Comparison of ENCODE assay signal across 2 cellular contexts in genomic region chr14:73977896-73978295, GRCh38.
TF ChIP-seq lines count a peak whose summit lies in the region.

No MANE protein-coding gene starts in this region.

TF ChIP-seq in IMR-90, 13 proteins besides CTCF, POLR2A, EP300 and RAD21:
- TF ChIP-seq SMC3 (IDR thresholded peaks at IDR 0.05; ENCODE audit: low read depth, low read length) (0 out of 2 replicates have a peak, but pooled peaks have one; percentile 6), MAZ (IDR thresholded peaks at IDR 0.05; ENCODE audit: borderline replicate concordance, low read depth, low read length) (no peak)

TF ChIP-seq in HepG2, 621 proteins besides CTCF, POLR2A, EP300 and RAD21:
- 0 out of 2 replicates have a peak, but pooled peaks have one; percentile 19 for TF ChIP-seq MAFF (IDR thresholded peaks at IDR 0.05; ENCODE audit: low read depth, low read length)
- TF ChIP-seq CC2D1A (CRISPR knock-in tag; IDR thresholded peaks at IDR 0.05): no peak
- TF ChIP-seq MAFK (conservative IDR thresholded peaks at IDR 0.05 in 1 of 2, IDR thresholded peaks at IDR 0.05 in 1 of 2; ENCODE audit: low read length in 2 of 2): peak; percentile 50 to 71
